Comparison of ENCODE assay signal across 8 cellular contexts in genomic region chr13:113647351-113648217, GRCh38. TPM values are rescaled to one million over a fixed set of nuclear protein-coding genes. Genes with fewer than 3 reads are reported as not detected.
DNase-seq lines count a peak whose midpoint lies in the region; ATAC-seq and TF ChIP-seq lines count a peak whose summit lies in the region.

No MANE protein-coding gene starts in this region.

- POLR2A ChIA-PET in Panc1 (lab: Charles Lee): no interaction called here

- H3K4me1 ChIP-seq in Panc1 (ENCODE audit: control insufficient read depth, insufficient read depth, low read length) (peaks cover 14% of the 10 kb centered on the region), mucosa of rectum (ENCODE audit: control insufficient read depth in 2 of 2, insufficient read depth in 2 of 2, low read length in 2 of 2) (peaks cover 11 to 19% of the 10 kb centered on the region in 2 donors)

- peak overlapping the region in 1 of 2 donors; percentile 64 for H3K9ac ChIP-seq in mucosa of rectum (ENCODE audit: low read depth in 1 of 2, low read length in 2 of 2)

- intact Hi-C loops in Panc1 (cut with micrococcal nuclease; ENCODE audit: unreplicated experiment): no loop called here

- in situ Hi-C loops in Panc1 (cut with HindIII; ENCODE audit: low pct_unique_long_range_greater_than_20kb, low sequenced_read_pairs): no loop called here

- no peak overlapping the region for H3K27ac ChIP-seq in Panc1 (ENCODE audit: low read length)
- peak overlapping the region; percentile 65 to 82 for H3K27ac ChIP-seq in mucosa of rectum (ENCODE audit: low read depth in 2 of 2, low read length in 2 of 2)

- H3K27me3 ChIP-seq in Panc1 (ENCODE audit: control insufficient read depth, insufficient read depth, low read length) (no peaks in the 10 kb centered on the region), mucosa of rectum (ENCODE audit: control insufficient read depth in 2 of 2, insufficient read depth in 2 of 2, low read length in 2 of 2) (no peaks in the 10 kb centered on the region)

- no peak for TF ChIP-seq CTCF in Panc1 (IDR thresholded peaks at IDR 0.05)
- no peak for TF ChIP-seq CTCF in epithelial cell of esophagus (IDR thresholded peaks at IDR 0.05; ENCODE audit: insufficient read depth, low read depth, low read length, missing control alignments)

- H3K4me3 ChIP-seq in Panc1 (ENCODE audit: low read depth in 2 of 2, low read length in 2 of 2) (no peak overlapping the region), epithelial cell of esophagus (ENCODE audit: low read length) (no peak overlapping the region), mucosa of rectum (ENCODE audit: low read length in 2 of 2) (peak overlapping the region in 1 of 2 donors; percentile 29)

- DNase-seq in HT1080 (ENCODE audit: low read depth) (peak; percentile 61), Panc1 (ENCODE audit: low read depth, low spot score) (peak; percentile 1), epithelial cell of esophagus (ENCODE audit: low read depth) (peak; percentile 82), NCI-H2227 (lab: John Stamatoyannopoulos, UW; ENCODE audit: unreplicated experiment) (no peak), GM19238 (ENCODE audit: insufficient read length, low spot score) (no peak)

- ATAC-seq in Panc1: peak; percentile 71
- no peak for ATAC-seq in HG03045 (IDR thresholded peaks at IDR 0.05; ENCODE audit: unreplicated experiment)
- no peak for ATAC-seq in GM21825 (IDR thresholded peaks at IDR 0.05; ENCODE audit: unreplicated experiment)

- no peaks in the 10 kb centered on the region for H3K36me3 ChIP-seq in Panc1 (ENCODE audit: control insufficient read depth, insufficient read depth, low read length)
- H3K36me3 ChIP-seq in mucosa of rectum (ENCODE audit: control insufficient read depth in 2 of 2, insufficient read depth in 2 of 2, low read length in 2 of 2): peaks cover 0 to under 1% of the 10 kb centered on the region in 2 donors

- CTCF ChIA-PET in Panc1 (lab: Charles Lee): interaction anchor here (1.0 kb wide), 1 partner anchor 8 kb away, joined by 3 read pairs; no protein-coding TSS in a partner anchor

- no TSS peak for BruUV-seq in Panc1 (replicated peaks; lab: Mats Ljungman, UMichigan)

- H3K9me3 ChIP-seq in Panc1 (ENCODE audit: control insufficient read depth, insufficient read depth, low read depth, low read length) (no peaks in the 10 kb centered on the region), mucosa of rectum (ENCODE audit: control insufficient read depth in 2 of 2, low read length in 2 of 2) (no peaks in the 10 kb centered on the region)

RNA-seq across cellular contexts. Expression of gene ATP4B, which starts 10.4 kb away (rescaled TPM):
- 0.13 TPM in 1 of 2 replicates, not detected in the other for total RNA-seq in HT1080 (2014; rRNA removed; shearing (Covaris generic))
- polyA plus RNA-seq in HT1080 (2015; cell fraction: cytosol; rRNA removed): 0.07 TPM in 1 of 2 replicates, not detected in the other
- polyA plus RNA-seq in HT1080 (2015; cell fraction: nucleus; rRNA removed): 0.43 TPM in 1 of 2 replicates, not detected in the other
- total RNA-seq in Panc1 (2021; ENCODE audit: unreplicated experiment): not detected
- polyA plus RNA-seq in Panc1 (2012; ENCODE audit: insufficient read length): not detected

RNA-seq across cellular contexts. Expression of gene GRK1, which starts 19.4 kb away (rescaled TPM):
- total RNA-seq in HT1080 (2014; rRNA removed; shearing (Covaris generic)): not detected in 2 replicates
- polyA plus RNA-seq in HT1080 (2015; cell fraction: cytosol; rRNA removed): not detected in 2 replicates
- not detected in 2 replicates for polyA plus RNA-seq in HT1080 (2015; cell fraction: nucleus; rRNA removed)
- total RNA-seq in Panc1 (2021; ENCODE audit: unreplicated experiment): 1.8 TPM
- polyA plus RNA-seq in Panc1 (2012; ENCODE audit: insufficient read length): 0.55 TPM

Comparison
In these comparisons a context has a peak if more than half of its experiments do, and no peak if none do; other contexts are left out.
1. DNase-seq: peak in HT1080 (single experiment), Panc1 (single experiment) and epithelial cell of esophagus (single experiment); none in NCI-H2227 (single experiment) and GM19238 (single experiment).